19 cellular contexts compared by ENCODE assay signal in the genomic region with DNA sequence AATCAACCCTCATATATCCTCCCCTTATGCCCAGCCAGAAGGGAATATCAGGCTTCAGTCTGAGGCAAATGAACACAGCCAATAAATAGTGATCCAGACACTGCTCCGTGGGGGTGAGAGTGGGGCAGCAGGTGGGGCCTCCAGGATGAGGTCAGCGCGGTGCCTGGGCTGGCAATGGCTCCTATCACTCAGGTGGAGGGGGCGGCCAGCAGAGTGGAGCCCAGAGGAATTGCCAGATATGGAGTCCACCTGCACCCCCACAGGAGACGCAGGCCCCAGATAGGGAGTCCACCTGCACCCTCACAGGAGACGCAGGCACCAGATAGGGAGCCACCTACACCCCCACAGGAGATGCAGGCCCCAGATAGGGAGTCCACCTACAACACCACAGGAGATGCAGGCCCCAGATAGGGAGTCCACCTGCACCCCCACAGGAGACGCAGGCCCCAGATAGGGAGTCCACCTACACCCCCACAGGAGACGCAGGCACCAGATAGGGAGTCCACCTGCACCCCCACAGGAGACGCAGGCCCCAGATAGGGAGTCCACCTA.
DNase-seq lines count a peak whose midpoint lies in the region; ATAC-seq, FAIRE-seq and TF ChIP-seq lines count a peak whose summit lies in the region.
"Had no signal": no experiment of that assay in that cellular context is flagged by ENCODE, and none has a peak within 500 bp of the region (broad histone marks: within the 10 kb centered on the region; RNA-seq: fewer than 3 reads in every experiment).

No MANE protein-coding gene starts in this region.

- in situ Hi-C loops in HepG2 (cut with HindIII; ENCODE audit: extremely low pct_ligation_motif_present, low pct_unique_long_range_greater_than_20kb) = no loop called here

- 68% methylated on average over 6 of the region's 9 CpGs for WGBS in right lobe of liver (ENCODE audit: insufficient coverage, low coverage, low lambda C conversion rate, missing lambda C conversion rate)
- 63% methylated on average over 4 of the region's 9 CpGs for WGBS in HepG2 (ENCODE audit: low lambda C conversion rate)
- WGBS in endodermal cell (ENCODE audit: insufficient coverage in 1 of 2, insufficient read length in 1 of 2), 2 experiments = 63 to 94% methylated on average over 1 to 9 of the region's 9 CpGs

- ATAC-seq in right lobe of liver = no peak
- ATAC-seq in HepG2 = no peak
- ATAC-seq in HG03139 (IDR thresholded peaks at IDR 0.05; ENCODE audit: unreplicated experiment) = no peak
- ATAC-seq: HCT116 had no signal

- no peak overlapping the region for H3K9ac ChIP-seq in HepG2 (ENCODE audit: insufficient read depth, low read depth, low read length)
- no peak overlapping the region for H3K9ac ChIP-seq in endodermal cell (ENCODE audit: extremely low read depth, low read length, poor library complexity, severe bottlenecking)
- H3K9ac ChIP-seq: GM23248 had no signal

- H3K4me1 Mint-ChIP-seq in endodermal cell = peaks cover 19% of the 10 kb centered on the region
- peaks cover 4% of the 10 kb centered on the region for H3K4me1 Mint-ChIP-seq in osteocyte (ENCODE audit: unreplicated experiment)
- H3K4me1 Mint-ChIP-seq: CD14-positive monocyte had no signal

- no peaks in the 10 kb centered on the region for H3K79me2 ChIP-seq in HepG2 (ENCODE audit: insufficient read depth, low read length)

- H3K27ac Mint-ChIP-seq in endodermal cell (no peak overlapping the region), osteocyte (ENCODE audit: unreplicated experiment) (no peak overlapping the region)
- H3K27ac Mint-ChIP-seq: CD14-positive monocyte had no signal

- H3K4me2 ChIP-seq in HepG2 (ENCODE audit: low read depth, low read length) = no peak overlapping the region

- H4K20me1 ChIP-seq in HepG2 (ENCODE audit: insufficient read depth, low read length) = no peaks in the 10 kb centered on the region

- no peak for FAIRE-seq in HepG2 (lab: Jason Lieb, UNC)
- FAIRE-seq: GM12892 had no signal

- H3K9me3 ChIP-seq in right lobe of liver = no peaks in the 10 kb centered on the region
- H3K9me3 ChIP-seq in HepG2 (ENCODE audit: low read length) = no peaks in the 10 kb centered on the region
- no peaks in the 10 kb centered on the region for H3K9me3 ChIP-seq in endodermal cell (ENCODE audit: control insufficient read depth, low read length)

- CTCF ChIA-PET in HepG2 (lab: Yijun Ruan, JAX; ENCODE audit: low intra/inter-chr PET ratio, low total read pairs) = no interaction called here

- TF ChIP-seq EP300 in HepG2 (IDR thresholded peaks at IDR 0.05; ENCODE audit: low read depth in 2 of 2, low read length in 2 of 2) = no peak
- TF ChIP-seq EP300 in HepG2 (CRISPR knock-in tag; IDR thresholded peaks at IDR 0.05; ENCODE audit: borderline replicate concordance) = no peak

- H3K36me3 Mint-ChIP-seq in endodermal cell (ENCODE audit: low read depth) (no peaks in the 10 kb centered on the region), osteocyte (ENCODE audit: unreplicated experiment) (no peaks in the 10 kb centered on the region)
- H3K36me3 Mint-ChIP-seq: CD14-positive monocyte had no signal

- intact Hi-C loops in right lobe of liver (cut with DNase I) = no loop called here
- intact Hi-C loops in HepG2 (cut with micrococcal nuclease; ENCODE audit: unreplicated experiment) = no loop called here

- TF ChIP-seq POLR2A in right lobe of liver (IDR thresholded peaks at IDR 0.05) (no peak), HepG2 (IDR thresholded peaks at IDR 0.05; ENCODE audit: insufficient read depth in 1 of 2, low read depth in 2 of 2, low read length in 2 of 2) (no peak)

- no peak overlapping the region for H3K27ac ChIP-seq in right lobe of liver
- no peak overlapping the region for H3K27ac ChIP-seq in HepG2 (ENCODE audit: extremely low read length, insufficient read depth, low read length)
- H3K27ac ChIP-seq in endodermal cell (ENCODE audit: low read depth, low read length) = peak overlapping the region; percentile 32
- H3K27ac ChIP-seq: GM23248, RWPE1 had no signal

- H3K4me3 ChIP-seq in right lobe of liver = no peak overlapping the region
- H3K4me3 ChIP-seq in HepG2 (replicated peaks in 1 of 3; ENCODE audit: insufficient read depth in 1 of 3, low read depth in 2 of 3, low read length in 3 of 3) = no peak overlapping the region
- no peak overlapping the region for H3K4me3 ChIP-seq in endodermal cell (ENCODE audit: low read length)
- H3K4me3 ChIP-seq: GM23248 had no signal

- H3K36me3 ChIP-seq in right lobe of liver (no peaks in the 10 kb centered on the region), HepG2 (replicated peaks in 1 of 2; ENCODE audit: control insufficient read depth in 1 of 2, insufficient read depth in 2 of 2, low read length in 2 of 2) (no peaks in the 10 kb centered on the region), endodermal cell (ENCODE audit: control insufficient read depth, insufficient read depth, low read length) (no peaks in the 10 kb centered on the region)

- H3K4me1 ChIP-seq in right lobe of liver (peaks cover 0 to 73% (median 22%) of the 10 kb centered on the region in 4 donors), HepG2 (ENCODE audit: insufficient read depth, low read length) (no peaks in the 10 kb centered on the region), endodermal cell (ENCODE audit: control insufficient read depth, insufficient read depth, low read length) (no peaks in the 10 kb centered on the region)

- BruUV-seq in HepG2 (replicated peaks; lab: Mats Ljungman, UMichigan) = no TSS peak

- no peak for TF ChIP-seq RAD21 in HepG2 (CRISPR knock-in tag; IDR thresholded peaks at IDR 0.05)

- POLR2A ChIA-PET in HepG2 (lab: Yijun Ruan, JAX) = no interaction called here

- DNase-seq in right lobe of liver (peak; percentile 10 to 46 (median 28)), HepG2 (ENCODE audit: low spot score) (no peak), endodermal cell (peak; percentile 38), osteocyte (ENCODE audit: extremely low spot score, unreplicated experiment) (peak; percentile 78), amniotic stem cell (lab: John Stamatoyannopoulos, UW) (no peak)
- DNase-seq in activated CD4-positive, alpha-beta T cell treated with anti-CD3 and anti-CD28 coated beads, Interleukin-2, amount 50 U/mL, for 4 hours = no peak
- DNase-seq: ACHN, AML-193, COR-L47, GM23248, KG1, NCI-H1436 treated with DMSO at 0.1 percent for 48 hours, NCI-H2081, NCI-H748 treated with DMSO at 0.1 percent for 48 hours had no signal

- no peaks in the 10 kb centered on the region for H3K27me3 ChIP-seq in right lobe of liver
- H3K27me3 ChIP-seq in HepG2 (ENCODE audit: control insufficient read depth in 1 of 2, insufficient read depth in 2 of 2, low read length in 2 of 2) = peaks cover 0 to 34% of the 10 kb centered on the region in 2 experiments; a peak in 4 of 5 replicates
- no peaks in the 10 kb centered on the region for H3K27me3 ChIP-seq in endodermal cell (ENCODE audit: control insufficient read depth, insufficient read depth, low read length, poor library complexity, severe bottlenecking)

- H3K9me3 Mint-ChIP-seq in endodermal cell (no peaks in the 10 kb centered on the region), osteocyte (ENCODE audit: unreplicated experiment) (no peaks in the 10 kb centered on the region)

- H2AFZ ChIP-seq in HepG2 (ENCODE audit: low read length) = no peak overlapping the region
- H2AFZ ChIP-seq: GM23248 had no signal

- no peaks in the 10 kb centered on the region for H3K27me3 Mint-ChIP-seq in endodermal cell (ENCODE audit: insufficient read depth)
- H3K27me3 Mint-ChIP-seq in osteocyte (ENCODE audit: unreplicated experiment) = peaks cover 2% of the 10 kb centered on the region

- no peak overlapping the region for H3K4me3 Mint-ChIP-seq in endodermal cell
- H3K4me3 Mint-ChIP-seq in osteocyte (ENCODE audit: unreplicated experiment) = no peak overlapping the region
- H3K4me3 Mint-ChIP-seq: CD14-positive monocyte had no signal

- TF ChIP-seq CTCF in right lobe of liver (IDR thresholded peaks at IDR 0.05) (no peak), HepG2 (CRISPR knock-in tag; IDR thresholded peaks at IDR 0.05) (no peak), endodermal cell (conservative IDR thresholded peaks at IDR 0.05) (no peak), osteocyte (IDR thresholded peaks at IDR 0.05) (no peak)

TF ChIP-seq in HepG2, 621 proteins besides CTCF, POLR2A, EP300 and RAD21 (continues in another document):
- TF ChIP-seq NR2F6 (IDR thresholded peaks at IDR 0.05) (no peak), NR2F6 (CRISPR knock-in tag; IDR thresholded peaks at IDR 0.05) (no peak)
- TF ChIP-seq, protein P1, sequence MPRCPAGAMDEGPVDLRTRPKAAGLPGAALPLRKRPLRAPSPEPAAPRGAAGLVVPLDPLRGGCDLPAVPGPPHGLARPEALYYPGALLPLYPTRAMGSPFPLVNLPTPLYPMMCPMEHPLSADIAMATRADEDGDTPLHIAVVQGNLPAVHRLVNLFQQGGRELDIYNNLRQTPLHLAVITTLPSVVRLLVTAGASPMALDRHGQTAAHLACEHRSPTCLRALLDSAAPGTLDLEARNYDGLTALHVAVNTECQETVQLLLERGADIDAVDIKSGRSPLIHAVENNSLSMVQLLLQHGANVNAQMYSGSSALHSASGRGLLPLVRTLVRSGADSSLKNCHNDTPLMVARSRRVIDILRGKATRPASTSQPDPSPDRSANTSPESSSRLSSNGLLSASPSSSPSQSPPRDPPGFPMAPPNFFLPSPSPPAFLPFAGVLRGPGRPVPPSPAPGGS (CRISPR knock-in tag; IDR thresholded peaks at IDR 0.05) = no peak
- TF ChIP-seq, protein P2, sequence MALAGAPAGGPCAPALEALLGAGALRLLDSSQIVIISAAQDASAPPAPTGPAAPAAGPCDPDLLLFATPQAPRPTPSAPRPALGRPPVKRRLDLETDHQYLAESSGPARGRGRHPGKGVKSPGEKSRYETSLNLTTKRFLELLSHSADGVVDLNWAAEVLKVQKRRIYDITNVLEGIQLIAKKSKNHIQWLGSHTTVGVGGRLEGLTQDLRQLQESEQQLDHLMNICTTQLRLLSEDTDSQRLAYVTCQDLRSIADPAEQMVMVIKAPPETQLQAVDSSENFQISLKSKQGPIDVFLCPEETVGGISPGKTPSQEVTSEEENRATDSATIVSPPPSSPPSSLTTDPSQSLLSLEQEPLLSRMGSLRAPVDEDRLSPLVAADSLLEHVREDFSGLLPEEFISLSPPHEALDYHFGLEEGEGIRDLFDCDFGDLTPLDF (CRISPR knock-in tag; IDR thresholded peaks at IDR 0.05) = no peak
- TF ChIP-seq, protein P3, sequence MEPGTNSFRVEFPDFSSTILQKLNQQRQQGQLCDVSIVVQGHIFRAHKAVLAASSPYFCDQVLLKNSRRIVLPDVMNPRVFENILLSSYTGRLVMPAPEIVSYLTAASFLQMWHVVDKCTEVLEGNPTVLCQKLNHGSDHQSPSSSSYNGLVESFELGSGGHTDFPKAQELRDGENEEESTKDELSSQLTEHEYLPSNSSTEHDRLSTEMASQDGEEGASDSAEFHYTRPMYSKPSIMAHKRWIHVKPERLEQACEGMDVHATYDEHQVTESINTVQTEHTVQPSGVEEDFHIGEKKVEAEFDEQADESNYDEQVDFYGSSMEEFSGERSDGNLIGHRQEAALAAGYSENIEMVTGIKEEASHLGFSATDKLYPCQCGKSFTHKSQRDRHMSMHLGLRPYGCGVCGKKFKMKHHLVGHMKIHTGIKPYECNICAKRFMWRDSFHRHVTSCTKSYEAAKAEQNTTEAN (CRISPR knock-in tag; conservative IDR thresholded peaks at IDR 0.05) = no peak

Comparison
In these comparisons a context has a peak if more than half of its experiments do, and no peak if none do; other contexts are left out.
1. DNase-seq: peak in right lobe of liver (3 of 3), endodermal cell (single experiment) and osteocyte (single experiment); none in HepG2 (single experiment), amniotic stem cell (single experiment) and activated CD4-positive, alpha-beta T cell treated with anti-CD3 and anti-CD28 coated beads, Interleukin-2, amount 50 U/mL, for 4 hours (0 of 2).